8 cellular contexts compared by ENCODE assay signal in the genomic region with DNA sequence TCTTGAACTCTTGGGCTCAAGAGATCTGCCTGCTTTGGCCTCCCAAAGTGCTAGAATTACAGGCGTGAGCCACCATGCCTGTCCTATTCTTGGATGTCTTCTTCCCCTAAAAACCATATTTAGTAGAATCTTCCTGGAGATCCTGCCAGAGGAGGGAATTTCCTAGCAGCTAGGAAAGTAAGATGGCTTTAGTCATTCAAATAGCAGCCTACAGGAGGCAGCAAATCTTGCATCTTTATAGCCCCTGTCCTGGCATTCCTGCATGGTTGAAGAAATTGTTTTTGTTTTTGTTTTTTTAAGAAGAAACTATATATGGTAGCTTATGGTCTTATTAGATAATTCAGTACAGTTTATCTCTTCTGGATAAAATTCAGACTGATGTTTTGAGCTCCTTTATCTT.
DNase-seq lines count a peak whose midpoint lies in the region; ATAC-seq and TF ChIP-seq lines count a peak whose summit lies in the region.
"Not testable (repeated sequence)": the region's sequence is repeated elsewhere in the genome, so short reads cannot be mapped to it uniquely, and the experiment has no call there.

No MANE protein-coding gene starts in this region.

- H3K56ac ChIP-seq in IMR-90 (ENCODE audit: extremely low read depth, insufficient read depth, low read length), result not testable (repeated sequence)

- not testable (repeated sequence) for H2BK120ac ChIP-seq in IMR-90 (ENCODE audit: low read depth, low read length)

- not testable (repeated sequence) for H2AFZ ChIP-seq in IMR-90 (replicated peaks; ENCODE audit: low read length, poor library complexity); OCI-LY7 (ENCODE audit: low read length)

- H3K9ac ChIP-seq in IMR-90 (ENCODE audit: low read depth, low read length); endodermal cell (ENCODE audit: extremely low read depth, low read length, poor library complexity, severe bottlenecking): not testable (repeated sequence)

- CTCF ChIA-PET in IMR-90 (lab: Yijun Ruan, JAX), result interaction anchor here (0.6 to 0.7 kb wide), 3 partner anchors 75 to 1547 kb away, joined by 3 to 4 read pairs (median 3); no protein-coding TSS in a partner anchor
- CTCF ChIA-PET in OCI-LY7 (lab: Charles Lee; ENCODE audit: unreplicated experiment), result not testable (repeated sequence)
- CTCF ChIA-PET in WTC11 (lab: Charles Lee), result interaction anchor here (0.5 to 1.8 kb wide), 14 partner anchors 16 to 462 kb away, joined by 3 to 13 read pairs (median 3); no protein-coding TSS in a partner anchor

- not testable (repeated sequence) for H2AK5ac ChIP-seq in IMR-90 (ENCODE audit: low read depth, low read length)

- ATAC-seq in IMR-90 (ENCODE audit: low read depth) (peak; percentile 29; the same call in 1 of the 2 replicates), WTC11 (peak; percentile 84)

- H3K4ac ChIP-seq in IMR-90 (ENCODE audit: low read depth, low read length), result not testable (repeated sequence)

- H2BK20ac ChIP-seq in IMR-90 (ENCODE audit: low read depth, low read length), result not testable (repeated sequence)

- H2AK9ac ChIP-seq in IMR-90 (replicated peaks; ENCODE audit: low read depth, low read length, poor library complexity), result not testable (repeated sequence)

- not testable (repeated sequence) for H3K9me1 ChIP-seq in IMR-90 (ENCODE audit: insufficient read depth, low read length)

- POLR2A ChIA-PET in IMR-90 (lab: Charles Lee; ENCODE audit: unreplicated experiment); OCI-LY7 (lab: Charles Lee); WTC11 (lab: Charles Lee): not testable (repeated sequence)

- H3K4me1 Mint-ChIP-seq in WTC11; endodermal cell; type B pancreatic cell (ENCODE audit: unreplicated experiment): not testable (repeated sequence)

- H3K14ac ChIP-seq in IMR-90 (replicated peaks; ENCODE audit: low read depth, low read length), result not testable (repeated sequence)

- not testable (repeated sequence) for H3K27me3 Mint-ChIP-seq in WTC11 (ENCODE audit: low read depth); endodermal cell (ENCODE audit: insufficient read depth); type B pancreatic cell

- not testable (repeated sequence) for H4K5ac ChIP-seq in IMR-90 (ENCODE audit: low read depth, low read length)

- not testable (repeated sequence) for H3K79me1 ChIP-seq in IMR-90 (ENCODE audit: low read depth in 1 of 2, low read length in 2 of 2)

- not testable (repeated sequence) for TF ChIP-seq RAD21 in IMR-90 (IDR thresholded peaks at IDR 0.05; ENCODE audit: low read length)

- H3K9me2 ChIP-seq in OCI-LY7 (ENCODE audit: insufficient read depth, low read length), result not testable (repeated sequence)

- intact Hi-C loops in IMR-90 (cut with micrococcal nuclease), result loop anchor here (10.0 kb wide), 1 partner anchor 420 kb away; no protein-coding TSS in a partner anchor
- intact Hi-C loops in OCI-LY7 (cut with micrococcal nuclease; ENCODE audit: unreplicated experiment), result not testable (repeated sequence)

- not testable (repeated sequence) for H3K18ac ChIP-seq in IMR-90 (ENCODE audit: low read depth, low read length)

- H4K91ac ChIP-seq in IMR-90 (ENCODE audit: insufficient read depth, low read depth, low read length), result not testable (repeated sequence)

- H3K4me1 ChIP-seq in IMR-90 (ENCODE audit: control insufficient read depth, insufficient read depth, low read length); OCI-LY7 (ENCODE audit: insufficient read depth, low read length, poor library complexity, severe bottlenecking); endodermal cell (ENCODE audit: control insufficient read depth, insufficient read depth, low read length): not testable (repeated sequence)

- H3K4me3 ChIP-seq in IMR-90 (ENCODE audit: insufficient read depth, low read depth, low read length); OCI-LY7 (ENCODE audit: low read depth, low read length, poor library complexity, severe bottlenecking); endodermal cell (ENCODE audit: low read length): not testable (repeated sequence)

- H3K23ac ChIP-seq in IMR-90 (ENCODE audit: low read depth, low read length), result not testable (repeated sequence)

- no CpG with 5 or more reads among the region's 1 CpG for WGBS in IMR-90 (ENCODE audit: extremely low coverage in 2 of 2, insufficient read length in 1 of 2), 2 experiments
- WGBS in endodermal cell (ENCODE audit: insufficient coverage in 1 of 2, insufficient read length in 1 of 2), 2 experiments, result 82% methylated on average over 1 of the region's 1 CpG; no CpG with 5 or more reads in 1 of the 2 experiments

- not testable (repeated sequence) for H3K27ac Mint-ChIP-seq in WTC11, type B pancreatic cell
- peak overlapping the region; percentile 31 for H3K27ac Mint-ChIP-seq in endodermal cell

- H3K36me3 Mint-ChIP-seq in WTC11 (peaks cover 12% of the 10 kb centered on the region), endodermal cell (ENCODE audit: low read depth) (peaks cover 41% of the 10 kb centered on the region), type B pancreatic cell (peaks cover 12% of the 10 kb centered on the region)

- not testable (repeated sequence) for H3K27me3 ChIP-seq in IMR-90 (ENCODE audit: control insufficient read depth, insufficient read depth, low read length); endodermal cell (ENCODE audit: control insufficient read depth, insufficient read depth, low read length, poor library complexity, severe bottlenecking)

- TF ChIP-seq POLR2A in IMR-90 (IDR thresholded peaks at IDR 0.05; ENCODE audit: low read depth, low read length), result not testable (repeated sequence)

- not testable (repeated sequence) for H2BK5ac ChIP-seq in IMR-90 (ENCODE audit: low read depth, low read length, poor library complexity, severe bottlenecking)

- H3K79me2 ChIP-seq in OCI-LY7 (ENCODE audit: insufficient read depth, low read depth, low read length), result not testable (repeated sequence)

- not testable (repeated sequence) for H3K4me2 ChIP-seq in IMR-90 (ENCODE audit: low read depth, low read length); OCI-LY7 (ENCODE audit: low read length)

- H3K9me3 Mint-ChIP-seq in WTC11, endodermal cell, type B pancreatic cell: not testable (repeated sequence)

- H2BK15ac ChIP-seq in IMR-90 (ENCODE audit: low read depth, low read length), result not testable (repeated sequence)

- in situ Hi-C loops in IMR-90 (cut with MboI; ENCODE audit: low sequenced_read_pairs), result not testable (repeated sequence)

- not testable (repeated sequence) for H4K20me1 ChIP-seq in IMR-90 (ENCODE audit: insufficient read depth, low read length); OCI-LY7 (ENCODE audit: insufficient read depth, low read length)

- H3K36me3 ChIP-seq in IMR-90 (ENCODE audit: control insufficient read depth, insufficient read depth, low read length); OCI-LY7 (ENCODE audit: insufficient read depth, low read length); endodermal cell (ENCODE audit: control insufficient read depth, insufficient read depth, low read length): not testable (repeated sequence)

- H3K4me3 Mint-ChIP-seq in WTC11, endodermal cell, type B pancreatic cell: not testable (repeated sequence)

- not testable (repeated sequence) for BruUV-seq in IMR-90 (replicated peaks; lab: Mats Ljungman, UMichigan); OCI-LY7 (replicated peaks; lab: Mats Ljungman, UMichigan)

- peak; percentile 15 for DNase-seq in IMR-90
- DNase-seq in OCI-LY7 (ENCODE audit: low spot score); WTC11 (ENCODE audit: low spot score); type B pancreatic cell (ENCODE audit: extremely low spot score, unreplicated experiment): not testable (repeated sequence)
- peak; percentile 63 for DNase-seq in endodermal cell
- peak; percentile 45 for DNase-seq in iPS-NIHi7 (ENCODE audit: extremely low spot score)

- dilution Hi-C loops in IMR-90 (cut with HindIII; ENCODE audit: low sequenced_read_pairs, unreplicated experiment), result not testable (repeated sequence)

- not testable (repeated sequence) for H3K9me3 ChIP-seq in IMR-90 (ENCODE audit: control insufficient read depth, insufficient read depth, low read length); OCI-LY7 (ENCODE audit: low read length); endodermal cell (ENCODE audit: control insufficient read depth, low read length)

- peak; percentile 44 for TF ChIP-seq CTCF in C4-2B (conservative IDR thresholded peaks at IDR 0.05)
- TF ChIP-seq CTCF in GM12874 (IDR thresholded peaks at IDR 0.05; ENCODE audit: insufficient read depth, low read depth, low read length), result 0 out of 2 replicates have a peak, but pooled peaks have one; percentile 12
- 0 out of 2 replicates have a peak, but pooled peaks have one; percentile 28 for TF ChIP-seq CTCF in IMR-90 (conservative IDR thresholded peaks at IDR 0.05; ENCODE audit: low read depth, low read length)
- peak; percentile 38; the same call in 1 of the 2 replicates for TF ChIP-seq CTCF in OCI-LY7 (conservative IDR thresholded peaks at IDR 0.05; ENCODE audit: low read length)
- TF ChIP-seq CTCF in WTC11 (IDR thresholded peaks at IDR 0.05), result peak; percentile 36; the same call in 1 of the 2 replicates
- peak; percentile 77 for TF ChIP-seq CTCF in endodermal cell (conservative IDR thresholded peaks at IDR 0.05)
- TF ChIP-seq CTCF in type B pancreatic cell (conservative IDR thresholded peaks at IDR 0.05), result peak; percentile 56

- not testable (repeated sequence) for H4K8ac ChIP-seq in IMR-90 (ENCODE audit: low read depth in 2 of 2, low read length in 2 of 2)

- H3K27ac ChIP-seq in C4-2B; IMR-90 (ENCODE audit: insufficient read depth, low read length); OCI-LY7 (ENCODE audit: low read depth, low read length, poor library complexity, severe bottlenecking); endodermal cell (ENCODE audit: low read depth, low read length): not testable (repeated sequence)

Comparison
In these comparisons a context has a peak if more than half of its experiments do, and no peak if none do; other contexts are left out.
1. CTCF ChIP-seq: peak in every context shown above with its lines; median percentile 77 in endodermal cell; 56 in type B pancreatic cell; 44 in C4-2B; 38 in OCI-LY7; 36 in WTC11; 28 in IMR-90; 12 in GM12874.